In the genomic region with DNA sequence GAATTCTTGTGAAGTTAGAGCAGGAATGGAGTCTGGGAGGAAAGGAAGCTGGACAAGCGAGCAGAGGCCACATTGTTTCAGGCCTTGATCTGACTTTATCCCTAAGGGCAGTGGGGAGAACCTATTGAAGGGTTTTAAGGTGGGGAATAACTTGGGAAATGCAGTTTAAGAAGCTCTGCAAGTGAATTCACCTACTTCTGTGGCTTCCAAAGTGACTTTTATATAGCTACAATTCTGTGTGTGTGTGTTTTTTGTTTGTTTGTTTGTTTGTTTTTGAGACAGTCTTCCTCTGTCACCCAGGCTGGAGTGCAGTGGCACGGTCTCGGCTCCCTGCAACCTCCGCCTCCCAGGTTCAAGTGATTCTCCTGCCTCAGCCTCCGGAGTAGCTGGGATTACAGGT, we compare ENCODE assay signal across 8 cellular contexts. TPM values are rescaled to one million over a fixed set of nuclear protein-coding genes. Genes with fewer than 3 reads are reported as not detected.
DNase-seq lines count a peak whose midpoint lies in the region; ATAC-seq and TF ChIP-seq lines count a peak whose summit lies in the region.
"Not testable (repeated sequence)": the region's sequence is repeated elsewhere in the genome, so short reads cannot be mapped to it uniquely, and the experiment has no call there.

No MANE protein-coding gene starts in this region.

- not testable (repeated sequence) for H3K27me3 Mint-ChIP-seq in activated naive CD4-positive, alpha-beta T cell treated with anti-CD3 and anti-CD28 coated beads, Interleukin-2, amount 50 U/mL, for 24 hours; dendritic cell treated with granulocyte-macrophage colony-stimulating factor and Interleukin-4, amounts not matched to agents 40 ng/mL and 50 ng/mL, for 4 days; nephron (ENCODE audit: low read depth); stimulated activated memory B cell treated with anti-CD40 and anti-IgM and Interleukin-4, amounts not matched to agents 10 μg/mL and 1 μg/mL and 100 μg/mL, for 72 hours

- BruUV-seq in HCT116 (replicated peaks; lab: Mats Ljungman, UMichigan): not testable (repeated sequence)

- not testable (repeated sequence) for DNase-seq in AG04450 (ENCODE audit: low read depth, low spot score); HCT116 (ENCODE audit: low read depth, low spot score); RWPE2 (ENCODE audit: low spot score); left ventricle myocardium inferior

- peaks cover 24% of the 10 kb centered on the region for H3K4me1 Mint-ChIP-seq in activated naive CD4-positive, alpha-beta T cell treated with anti-CD3 and anti-CD28 coated beads, Interleukin-2, amount 50 U/mL, for 24 hours
- H3K4me1 Mint-ChIP-seq in dendritic cell treated with granulocyte-macrophage colony-stimulating factor and Interleukin-4, amounts not matched to agents 40 ng/mL and 50 ng/mL, for 4 days (ENCODE audit: low read depth): peaks cover 50% of the 10 kb centered on the region
- H3K4me1 Mint-ChIP-seq in nephron: peaks cover 32% of the 10 kb centered on the region
- H3K4me1 Mint-ChIP-seq in stimulated activated memory B cell treated with anti-CD40 and anti-IgM and Interleukin-4, amounts not matched to agents 10 μg/mL and 1 μg/mL and 100 μg/mL, for 72 hours: peaks cover 55% of the 10 kb centered on the region

- intact Hi-C loops in HCT116 (cut with micrococcal nuclease); dendritic cell treated with granulocyte-macrophage colony-stimulating factor and Interleukin-4, amounts not matched to agents 40 ng/mL and 50 ng/mL, for 4 days (cut with micrococcal nuclease); left ventricle myocardium inferior (cut with micrococcal nuclease): not testable (repeated sequence)

- peak overlapping the region; percentile 99 for H3K4me3 Mint-ChIP-seq in activated naive CD4-positive, alpha-beta T cell treated with anti-CD3 and anti-CD28 coated beads, Interleukin-2, amount 50 U/mL, for 24 hours
- H3K4me3 Mint-ChIP-seq in dendritic cell treated with granulocyte-macrophage colony-stimulating factor and Interleukin-4, amounts not matched to agents 40 ng/mL and 50 ng/mL, for 4 days: peak overlapping the region; percentile 99
- peak overlapping the region; percentile 99 to 100 (median 100) for H3K4me3 Mint-ChIP-seq in nephron
- H3K4me3 Mint-ChIP-seq in stimulated activated memory B cell treated with anti-CD40 and anti-IgM and Interleukin-4, amounts not matched to agents 10 μg/mL and 1 μg/mL and 100 μg/mL, for 72 hours: peak overlapping the region; percentile 99

- not testable (repeated sequence) for TF ChIP-seq POLR2A in HCT116 (IDR thresholded peaks at IDR 0.05; ENCODE audit: borderline replicate concordance, extremely low read depth, insufficient read depth, insufficient read length)

- not testable (repeated sequence) for TF ChIP-seq RAD21 in HCT116 (IDR thresholded peaks at IDR 0.05; ENCODE audit: low read depth)

- peaks cover 62% of the 10 kb centered on the region for H3K79me2 ChIP-seq in HCT116 (ENCODE audit: insufficient read depth, low read length)

- H3K27me3 ChIP-seq in AG04450 (ENCODE audit: control insufficient read depth, insufficient read depth, low read length); HCT116 (ENCODE audit: insufficient read depth, low read length); RWPE2 (ENCODE audit: insufficient read depth, poor library complexity, severe bottlenecking); left ventricle myocardium inferior (ENCODE audit: low read depth): not testable (repeated sequence)

- RAD21 ChIA-PET in HCT116 (lab: Charles Lee; ENCODE audit: low non-redundant PET in 1 of 2, low total read pairs in 2 of 2, uncharacterized antibody in 2 of 2, unreplicated experiment in 2 of 2): not testable (repeated sequence)

- TF ChIP-seq CTCF in AG04450 (IDR thresholded peaks at IDR 0.05; ENCODE audit: low read depth, low read length); HCT116 (IDR thresholded peaks at IDR 0.05 in 2 of 3, conservative IDR thresholded peaks at IDR 0.05 in 1 of 3; ENCODE audit: borderline replicate concordance in 1 of 3, insufficient read depth in 1 of 3, low read depth in 2 of 3, low read length in 2 of 3); RWPE2 (IDR thresholded peaks at IDR 0.05; ENCODE audit: poor library complexity, severe bottlenecking); left ventricle myocardium inferior (IDR thresholded peaks at IDR 0.05; ENCODE audit: borderline replicate concordance); nephron (IDR thresholded peaks at IDR 0.05; ENCODE audit: unreplicated experiment in 3 of 3): not testable (repeated sequence)

- H3K9me3 ChIP-seq in AG04450 (ENCODE audit: control insufficient read depth, insufficient read depth, low read length); HCT116 (ENCODE audit: control insufficient read depth in 1 of 2, insufficient read depth in 1 of 2, low read depth in 1 of 2, low read length in 2 of 2); RWPE2 (ENCODE audit: severe bottlenecking); left ventricle myocardium inferior (replicated peaks): not testable (repeated sequence)

- H3K36me3 Mint-ChIP-seq in activated naive CD4-positive, alpha-beta T cell treated with anti-CD3 and anti-CD28 coated beads, Interleukin-2, amount 50 U/mL, for 24 hours: not testable (repeated sequence)
- H3K36me3 Mint-ChIP-seq in dendritic cell treated with granulocyte-macrophage colony-stimulating factor and Interleukin-4, amounts not matched to agents 40 ng/mL and 50 ng/mL, for 4 days (ENCODE audit: low read depth): peaks cover 63% of the 10 kb centered on the region
- H3K36me3 Mint-ChIP-seq in nephron (ENCODE audit: low read depth): peaks cover 19% of the 10 kb centered on the region
- peaks cover 34% of the 10 kb centered on the region for H3K36me3 Mint-ChIP-seq in stimulated activated memory B cell treated with anti-CD40 and anti-IgM and Interleukin-4, amounts not matched to agents 10 μg/mL and 1 μg/mL and 100 μg/mL, for 72 hours

- H3K4me1 ChIP-seq in HCT116 (ENCODE audit: control insufficient read depth in 1 of 2, insufficient read depth in 2 of 2, low read length in 2 of 2): peaks cover 3 to 26% of the 10 kb centered on the region in 2 experiments; a peak in 3 of 4 replicates
- H3K4me1 ChIP-seq in RWPE2 (ENCODE audit: insufficient read depth, poor library complexity, severe bottlenecking): not testable (repeated sequence)
- peaks cover 52% of the 10 kb centered on the region for H3K4me1 ChIP-seq in left ventricle myocardium inferior

- not testable (repeated sequence) for H3K9me2 ChIP-seq in HCT116 (ENCODE audit: insufficient read depth)

- H3K9ac ChIP-seq in HCT116 (ENCODE audit: low read length): peak overlapping the region; percentile 99

- not testable (repeated sequence) for H4K20me1 ChIP-seq in HCT116 (ENCODE audit: insufficient read depth)

- peak overlapping the region; percentile 91 for H3K4me2 ChIP-seq in HCT116 (ENCODE audit: low read length)

- H3K36me3 ChIP-seq in HCT116 (ENCODE audit: control insufficient read depth in 1 of 2, insufficient read depth in 2 of 2, low read length in 2 of 2) (peaks cover 6 to 13% of the 10 kb centered on the region in 2 experiments; a peak in 3 of 4 replicates), RWPE2 (ENCODE audit: low read depth) (peaks cover 33% of the 10 kb centered on the region), left ventricle myocardium inferior (peaks cover 20% of the 10 kb centered on the region)

- ATAC-seq in HCT116; RWPE2 (ENCODE audit: low read depth); stimulated activated memory B cell treated with anti-CD40 and anti-IgM and Interleukin-4, amounts not matched to agents 10 μg/mL and 1 μg/mL and 100 μg/mL, for 72 hours: not testable (repeated sequence)

- H3K4me3 ChIP-seq in AG04450 (ENCODE audit: low read depth, low read length) (peak overlapping the region; percentile 93), HCT116 (replicated peaks in 1 of 2; ENCODE audit: low read depth in 1 of 2, low read length in 2 of 2) (peak overlapping the region; percentile 72 to 86), left ventricle myocardium inferior (peak overlapping the region; percentile 91)
- not testable (repeated sequence) for H3K4me3 ChIP-seq in RWPE2 (ENCODE audit: severe bottlenecking)

- CTCF ChIA-PET in AG04450 (lab: Charles Lee) (interaction anchor here (1.2 to 2.8 kb wide), 5 partner anchors 9 to 269 kb away, joined by 4 to 24 read pairs (median 6); a partner anchor contains a TSS), HCT116 (lab: Charles Lee) (interaction anchor here (0.9 to 3.2 kb wide), 2 partner anchors 13 to 269 kb away, joined by 3 to 27 read pairs; a partner anchor contains a TSS)

- H3K27ac Mint-ChIP-seq in activated naive CD4-positive, alpha-beta T cell treated with anti-CD3 and anti-CD28 coated beads, Interleukin-2, amount 50 U/mL, for 24 hours: peak overlapping the region; percentile 71
- H3K27ac Mint-ChIP-seq in dendritic cell treated with granulocyte-macrophage colony-stimulating factor and Interleukin-4, amounts not matched to agents 40 ng/mL and 50 ng/mL, for 4 days: peak overlapping the region; percentile 100
- peak overlapping the region; percentile 99 to 100 (median 100) for H3K27ac Mint-ChIP-seq in nephron
- peak overlapping the region; percentile 98 for H3K27ac Mint-ChIP-seq in stimulated activated memory B cell treated with anti-CD40 and anti-IgM and Interleukin-4, amounts not matched to agents 10 μg/mL and 1 μg/mL and 100 μg/mL, for 72 hours

- not testable (repeated sequence) for H3K9me3 Mint-ChIP-seq in activated naive CD4-positive, alpha-beta T cell treated with anti-CD3 and anti-CD28 coated beads, Interleukin-2, amount 50 U/mL, for 24 hours; dendritic cell treated with granulocyte-macrophage colony-stimulating factor and Interleukin-4, amounts not matched to agents 40 ng/mL and 50 ng/mL, for 4 days; nephron; stimulated activated memory B cell treated with anti-CD40 and anti-IgM and Interleukin-4, amounts not matched to agents 10 μg/mL and 1 μg/mL and 100 μg/mL, for 72 hours

- not testable (repeated sequence) for H3K27ac ChIP-seq in AG04450 (ENCODE audit: low read depth, low read length)
- H3K27ac ChIP-seq in HCT116 (ENCODE audit: low read depth, low read length) (peak overlapping the region; percentile 99), RWPE2 (ENCODE audit: poor library complexity, severe bottlenecking) (peak overlapping the region; percentile 80), left ventricle myocardium inferior (replicated peaks) (peak overlapping the region; percentile 98)

- not testable (repeated sequence) for H2AFZ ChIP-seq in HCT116 (ENCODE audit: low read depth, low read length, poor library complexity, severe bottlenecking)

- POLR2A ChIA-PET in AG04450 (lab: Yijun Ruan, JAX): interaction anchor here (1.4 to 3.3 kb wide), 5 partner anchors 9 to 85 kb away, joined by 3 to 74 read pairs (median 6); a partner anchor contains a TSS
- POLR2A ChIA-PET in HCT116 (lab: Charles Lee): interaction anchor here (1.0 to 2.5 kb wide), 3 partner anchors 8 to 21 kb away, joined by 3 to 39 read pairs (median 6); a partner anchor contains a TSS

RNA-seq across cellular contexts. Expression of a gene that starts 1.4 kb away (rescaled TPM):
- polyA plus RNA-seq in AG04450 (2011; rRNA removed): 101 and 117 TPM in 2 replicates
- 106 and 161 TPM in 2 replicates for polyA minus RNA-seq in AG04450 (2011; rRNA and poly(A)+ RNA removed)
- total RNA-seq in HCT116 (2021; ENCODE audit: unreplicated experiment): 174 TPM
- 149 and 156 TPM in 2 replicates for polyA plus RNA-seq in HCT116 (2012)
- total RNA-seq in left ventricle myocardium inferior: 79.0 TPM

RNA-seq across cellular contexts. Expression of a gene that starts 9.8 kb away (rescaled TPM):
- 42.4 and 55.6 TPM in 2 replicates for polyA plus RNA-seq in AG04450 (2011; rRNA removed)
- 45.6 and 57.1 TPM in 2 replicates for polyA minus RNA-seq in AG04450 (2011; rRNA and poly(A)+ RNA removed)
- total RNA-seq in HCT116 (2021; ENCODE audit: unreplicated experiment) (42.9 TPM), left ventricle myocardium inferior (11.8 TPM)
- 59.5 TPM in 2 replicates for polyA plus RNA-seq in HCT116 (2012)

RNA-seq across cellular contexts. Expression of a gene that starts 13.3 kb away (rescaled TPM):
- polyA plus RNA-seq in AG04450 (2011; rRNA removed): 47.0 and 69.2 TPM in 2 replicates
- 49.2 and 70.0 TPM in 2 replicates for polyA minus RNA-seq in AG04450 (2011; rRNA and poly(A)+ RNA removed)
- total RNA-seq in HCT116 (2021; ENCODE audit: unreplicated experiment): 91.0 TPM
- 124 TPM in 2 replicates for polyA plus RNA-seq in HCT116 (2012)
- 159 TPM for total RNA-seq in left ventricle myocardium inferior

RNA-seq across cellular contexts. Expression of a gene that starts 18.6 kb away (rescaled TPM):
- 18.2 and 22.5 TPM in 2 replicates for polyA plus RNA-seq in AG04450 (2011; rRNA removed)
- polyA minus RNA-seq in AG04450 (2011; rRNA and poly(A)+ RNA removed): 24.2 and 25.8 TPM in 2 replicates
- total RNA-seq in HCT116 (2021; ENCODE audit: unreplicated experiment) (60.5 TPM), left ventricle myocardium inferior (28.9 TPM)
- polyA plus RNA-seq in HCT116 (2012): 59.7 and 67.7 TPM in 2 replicates

RNA-seq across cellular contexts. Expression of a gene that starts 20.6 kb away (rescaled TPM):
- polyA plus RNA-seq in AG04450 (2011; rRNA removed): 268 and 284 TPM in 2 replicates
- polyA minus RNA-seq in AG04450 (2011; rRNA and poly(A)+ RNA removed): 378 and 406 TPM in 2 replicates
- total RNA-seq in HCT116 (2021; ENCODE audit: unreplicated experiment): 599 TPM
- polyA plus RNA-seq in HCT116 (2012): 679 and 749 TPM in 2 replicates
- 46.9 TPM for total RNA-seq in left ventricle myocardium inferior
